ENCODE assay signal across 19 cellular contexts in genomic region chr11:113841691-113842090, GRCh38. TPM values are rescaled to one million over a fixed set of nuclear protein-coding genes. Genes with fewer than 3 reads are reported as not detected.
DNase-seq lines count a peak whose midpoint lies in the region; ATAC-seq and TF ChIP-seq lines count a peak whose summit lies in the region.
"Had no signal": no experiment of that assay in that cellular context is flagged by ENCODE, and none has a peak within 500 bp of the region (broad histone marks: within the 10 kb centered on the region; RNA-seq: fewer than 3 reads in every experiment).

No MANE protein-coding gene starts in this region.

- DNase-seq in CD8-positive, alpha-beta memory T cell: no peak
- DNase-seq in GM13977 (ENCODE audit: low spot score) (peak; percentile 29), Karpas-422 (no peak), NCI-H2227 treated with DMSO at 0.1 percent for 48 hours (lab: John Stamatoyannopoulos, UW) (no peak), ACHN (no peak), NCI-H510A treated with DMSO at 0.1 percent for 48 hours (lab: John Stamatoyannopoulos, UW) (no peak)
- DNase-seq in central memory CD8-positive, alpha-beta T cell (ENCODE audit: low spot score in 2 of 2): no peak
- DNase-seq: activated naive CD4-positive, alpha-beta T cell treated with anti-CD3 and anti-CD28 coated beads, Interleukin-2, amount 50 U/mL, for 16 hours; brain microvascular endothelial cell; DMS79; kidney glomerular epithelial cell; NCI-H1105; NCI-H2171; SJCRH30; stimulated activated CD4-positive, alpha-beta T cell treated with anti-CD3 and anti-CD28 coated beads, Interleukin-4, amount 100 ng/mL, for 24 hours had no signal

- CTCF ChIA-PET in CD8-positive, alpha-beta memory T cell (lab: Charles Lee): no interaction called here

- H3K4me1 Mint-ChIP-seq in CD8-positive, alpha-beta memory T cell: peaks cover 12 to 24% (median 20%) of the 10 kb centered on the region in 3 donors
- H3K4me1 Mint-ChIP-seq in central memory CD8-positive, alpha-beta T cell: peaks cover 21% of the 10 kb centered on the region

- H3K9me3 Mint-ChIP-seq in CD8-positive, alpha-beta memory T cell: no peaks in the 10 kb centered on the region
- H3K9me3 Mint-ChIP-seq in central memory CD8-positive, alpha-beta T cell: no peaks in the 10 kb centered on the region

- no peaks in the 10 kb centered on the region for H3K9me2 ChIP-seq in Karpas-422 (replicated peaks; ENCODE audit: insufficient read depth, low read length)

- no peak overlapping the region for H2AFZ ChIP-seq in Karpas-422 (ENCODE audit: low read length)
- H2AFZ ChIP-seq: hepatocyte had no signal

- H4K20me1 ChIP-seq in Karpas-422 (ENCODE audit: insufficient read depth, low read depth, low read length): no peaks in the 10 kb centered on the region
- H4K20me1 ChIP-seq: BLaER1 had no signal

- no peak for ATAC-seq in central memory CD8-positive, alpha-beta T cell (replicated peaks; ENCODE audit: extremely low read depth, poor library complexity, severe bottlenecking)
- no peak for ATAC-seq in GM21737 (IDR thresholded peaks at IDR 0.05; ENCODE audit: unreplicated experiment)

- no peak overlapping the region for H3K4me3 ChIP-seq in CD8-positive, alpha-beta memory T cell (ENCODE audit: low read length)
- peak overlapping the region; percentile 44 for H3K4me3 ChIP-seq in Karpas-422 (ENCODE audit: low read length)
- H3K4me3 ChIP-seq: BLaER1, hepatocyte, SJCRH30, tibial nerve had no signal

- H3K9ac ChIP-seq in Karpas-422 (ENCODE audit: low read length): peak overlapping the region; percentile 30
- H3K9ac ChIP-seq: BLaER1 had no signal

- H3K4me2 ChIP-seq in Karpas-422 (ENCODE audit: low read depth, low read length, poor library complexity, severe bottlenecking): peak overlapping the region; percentile 51
- H3K4me2 ChIP-seq: BLaER1, hepatocyte had no signal

- no peaks in the 10 kb centered on the region for H3K9me3 ChIP-seq in CD8-positive, alpha-beta memory T cell (ENCODE audit: low read length)
- no peaks in the 10 kb centered on the region for H3K9me3 ChIP-seq in Karpas-422 (ENCODE audit: low read length)
- H3K9me3 ChIP-seq: BLaER1, SJCRH30, tibial nerve had no signal

- no peak for TF ChIP-seq CTCF in GM13977 (IDR thresholded peaks at IDR 0.05; ENCODE audit: extremely low read depth, insufficient read depth, missing control alignments)

- H3K79me2 ChIP-seq in Karpas-422 (ENCODE audit: low read length): peaks cover 24% of the 10 kb centered on the region

- POLR2A ChIA-PET in CD8-positive, alpha-beta memory T cell (lab: Charles Lee): no interaction called here

- peaks cover 6 to 31% (median 20%) of the 10 kb centered on the region in 3 donors for H3K36me3 Mint-ChIP-seq in CD8-positive, alpha-beta memory T cell
- H3K36me3 Mint-ChIP-seq in central memory CD8-positive, alpha-beta T cell (ENCODE audit: insufficient read depth): peaks cover 26% of the 10 kb centered on the region

- H3K27ac ChIP-seq in CD8-positive, alpha-beta memory T cell (ENCODE audit: low read depth, low read length): no peak overlapping the region
- peak overlapping the region; percentile 59 for H3K27ac ChIP-seq in Karpas-422 (ENCODE audit: low read length)
- H3K27ac ChIP-seq: BLaER1, brain microvascular endothelial cell, hepatocyte, SJCRH30, tibial nerve had no signal

- no peaks in the 10 kb centered on the region for H3K27me3 Mint-ChIP-seq in CD8-positive, alpha-beta memory T cell
- H3K27me3 Mint-ChIP-seq in central memory CD8-positive, alpha-beta T cell: no peaks in the 10 kb centered on the region

- in situ Hi-C loops in GM13977 (cut with MboI; ENCODE audit: low pct_unique_long_range_greater_than_20kb, low sequenced_read_pairs, unreplicated experiment): no loop called here
- in situ Hi-C loops in ACHN (cut with HindIII; ENCODE audit: low pct_ligation_motif_present, low pct_unique_long_range_greater_than_20kb, low sequenced_read_pairs): no loop called here

- H3K4me3 Mint-ChIP-seq in CD8-positive, alpha-beta memory T cell: peak overlapping the region; percentile 44 to 83 (median 58)
- peak overlapping the region; percentile 46 for H3K4me3 Mint-ChIP-seq in central memory CD8-positive, alpha-beta T cell

- H3K36me3 ChIP-seq in CD8-positive, alpha-beta memory T cell (ENCODE audit: insufficient read depth, low read length): peaks cover 3% of the 10 kb centered on the region
- H3K36me3 ChIP-seq in Karpas-422 (ENCODE audit: insufficient read depth, low read length): peaks cover 4% of the 10 kb centered on the region; the same call in 1 of the 2 replicates
- H3K36me3 ChIP-seq: brain microvascular endothelial cell had no signal

- no peaks in the 10 kb centered on the region for H3K27me3 ChIP-seq in CD8-positive, alpha-beta memory T cell (ENCODE audit: insufficient read depth, low read length, poor library complexity, severe bottlenecking)
- H3K27me3 ChIP-seq in Karpas-422 (ENCODE audit: low read length): no peaks in the 10 kb centered on the region
- H3K27me3 ChIP-seq: BLaER1, brain microvascular endothelial cell, hepatocyte, SJCRH30, tibial nerve had no signal

- peak overlapping the region in 6 of 8 donors; percentile 2 to 68 (median 50) for H3K27ac Mint-ChIP-seq in CD8-positive, alpha-beta memory T cell
- peak overlapping the region; percentile 54 for H3K27ac Mint-ChIP-seq in central memory CD8-positive, alpha-beta T cell (ENCODE audit: low read depth)

- no peaks in the 10 kb centered on the region for H3K4me1 ChIP-seq in CD8-positive, alpha-beta memory T cell (ENCODE audit: insufficient read depth, low read length)
- H3K4me1 ChIP-seq in Karpas-422 (ENCODE audit: low read length): peaks cover 15% of the 10 kb centered on the region
- H3K4me1 ChIP-seq: BLaER1, SJCRH30 had no signal

RNA-seq across cellular contexts. Expression of gene USP28, which starts 33.7 kb away (rescaled TPM):
- 10 to 100 TPM; 18.7 to 21.4 TPM for total RNA-seq in CD8-positive, alpha-beta memory T cell
- 63.1 TPM for polyA plus RNA-seq in CD8-positive, alpha-beta memory T cell
- total RNA-seq in Karpas-422 (2014; rRNA removed; shearing (Covaris generic); ENCODE audit: low replicate concordance): 17.4 and 45.6 TPM in 2 replicates
